In genomic region chr4:108168213-108168671, GRCh38 we compare ENCODE assay signal across 7 cellular contexts. TPM values are rescaled to one million over a fixed set of nuclear protein-coding genes. Genes with fewer than 3 reads are reported as not detected.
DNase-seq lines count a peak whose midpoint lies in the region; ATAC-seq, FAIRE-seq and TF ChIP-seq lines count a peak whose summit lies in the region.

No MANE protein-coding gene starts in this region.

- no peaks in the 10 kb centered on the region for H3K9me2 ChIP-seq in PC-3 (replicated peaks; ENCODE audit: low read length)

- no peaks in the 10 kb centered on the region for H3K9me3 Mint-ChIP-seq in endothelial cell (ENCODE audit: unreplicated experiment)

- H3K36me3 Mint-ChIP-seq in endothelial cell (ENCODE audit: low read depth, unreplicated experiment), result peaks cover 4% of the 10 kb centered on the region

- H3K79me2 ChIP-seq in PC-3 (ENCODE audit: low read length), result no peaks in the 10 kb centered on the region

- no peak for FAIRE-seq in pancreas (lab: Jason Lieb, UNC)

- H3K4me1 Mint-ChIP-seq in endothelial cell (ENCODE audit: unreplicated experiment), result peaks cover 27% of the 10 kb centered on the region

- intact Hi-C loops in PC-3 (cut with micrococcal nuclease) (loop anchor here (5.0 to 10.0 kb wide), 2 partner anchors 51 to 103 kb away; no protein-coding TSS in a partner anchor), pancreas (cut with DNase I) (no loop called here)

- peak overlapping the region; percentile 94 for H3K4me2 ChIP-seq in PC-3 (ENCODE audit: low read length)

- H3K27me3 ChIP-seq in PC-3 (ENCODE audit: low read length) (peaks cover 73% of the 10 kb centered on the region), pancreas (peaks cover 6 to 39% (median 21%) of the 10 kb centered on the region in 4 donors)

- CTCF ChIA-PET in PC-3 (lab: Charles Lee), result no interaction called here

- peak overlapping the region; percentile 81 for H2AFZ ChIP-seq in PC-3 (ENCODE audit: low read length)

- no TSS peak for BruUV-seq in PC-3 (replicated peaks; lab: Mats Ljungman, UMichigan)

- no peaks in the 10 kb centered on the region for H4K20me1 ChIP-seq in PC-3 (ENCODE audit: low read length)

- TF ChIP-seq CTCF in PC-3 (conservative IDR thresholded peaks at IDR 0.05; ENCODE audit: low read depth, low read length) (no peak), endothelial cell (IDR thresholded peaks at IDR 0.05; ENCODE audit: unreplicated experiment) (no peak), pancreas (IDR thresholded peaks at IDR 0.05) (no peak)

- peak; percentile 16 for ATAC-seq in GM21528 (IDR thresholded peaks at IDR 0.05; ENCODE audit: low FRiP score, unreplicated experiment)
- ATAC-seq in PC-3, result no peak; the same call in 1 of the 2 replicates
- no peak for ATAC-seq in pancreas
- ATAC-seq in HG03354 (IDR thresholded peaks at IDR 0.05; ENCODE audit: poor library complexity, severe bottlenecking, unreplicated experiment), result no peak

- H3K9ac ChIP-seq in PC-3 (ENCODE audit: low read length), result no peak overlapping the region

- no peak overlapping the region for H3K27ac ChIP-seq in PC-3 (ENCODE audit: low read length)
- no peak overlapping the region for H3K27ac ChIP-seq in pancreas

- POLR2A ChIA-PET in PC-3 (lab: Charles Lee; ENCODE audit: unreplicated experiment), result no interaction called here

- H3K4me3 Mint-ChIP-seq in endothelial cell (ENCODE audit: unreplicated experiment), result peak overlapping the region; percentile 90

- H3K9me3 ChIP-seq in PC-3 (ENCODE audit: low read length) (no peaks in the 10 kb centered on the region), pancreas (no peaks in the 10 kb centered on the region)

- no peaks in the 10 kb centered on the region for H3F3A ChIP-seq in PC-3 (ENCODE audit: low read length, unreplicated experiment)

- H3K4me3 ChIP-seq in PC-3 (ENCODE audit: low read length) (peak overlapping the region; percentile 69), pancreas (peak overlapping the region; percentile 27 to 58 (median 38))

- 0% methylated on average over 24 of the region's 24 CpGs for WGBS in pancreas, 2 donors

- H3K36me3 ChIP-seq in PC-3 (ENCODE audit: low read depth, low read length) (no peaks in the 10 kb centered on the region), pancreas (no peaks in the 10 kb centered on the region)

- peaks cover 28% of the 10 kb centered on the region for H3K27me3 Mint-ChIP-seq in endothelial cell (ENCODE audit: unreplicated experiment)

- DNase-seq in PC-3 (no peak), endothelial cell (ENCODE audit: low spot score) (no peak), pancreas (no peak), NCI-H1105 (lab: John Stamatoyannopoulos, UW) (no peak), NCI-H345 treated with DMSO at 0.1 percent for 48 hours (lab: John Stamatoyannopoulos, UW; ENCODE audit: unreplicated experiment) (no peak)

- peak overlapping the region; percentile 9 for H3K27ac Mint-ChIP-seq in endothelial cell (ENCODE audit: unreplicated experiment)

- H3K4me1 ChIP-seq in PC-3 (ENCODE audit: insufficient read depth, low read length), result no peaks in the 10 kb centered on the region
- H3K4me1 ChIP-seq in pancreas, result peaks cover 0 to 5% (median 0%) of the 10 kb centered on the region in 3 donors

RNA-seq across cellular contexts. Expression of gene LEF1, which starts 0.5 kb away (rescaled TPM):
- total RNA-seq in PC-3 (2014; rRNA removed) (0.58 and 2.4 TPM in 2 replicates), endothelial cell (ENCODE audit: unreplicated experiment) (15.9 TPM), pancreas (1 to 10 TPM in 3 of 6 donors, under 1 TPM in 3; 0.28 to 3.5 (median 1.1) TPM)
- under 1 TPM; 0.61 to 0.73 TPM for polyA plus RNA-seq in pancreas
